2 cellular contexts compared by ENCODE assay signal in the genomic region with DNA sequence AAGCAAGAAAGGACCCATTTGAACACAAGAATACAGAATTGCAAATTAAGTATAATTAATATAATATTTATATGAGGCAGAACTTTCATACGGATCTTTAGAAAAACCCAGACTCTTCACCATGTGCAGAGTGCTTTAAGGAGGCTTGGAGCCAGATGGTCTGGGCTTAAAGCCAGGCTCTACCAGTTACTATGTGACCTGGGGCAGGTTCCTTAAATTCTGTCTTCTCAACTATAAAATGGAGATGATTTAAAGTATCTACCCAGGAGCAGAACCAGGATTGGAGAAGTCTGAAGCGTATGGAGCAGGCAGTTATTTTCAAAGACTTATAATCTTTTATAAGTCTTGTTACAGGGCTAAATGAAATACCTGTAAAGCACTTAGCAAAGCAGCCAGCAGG.
TF ChIP-seq lines count a peak whose summit lies in the region.

No MANE protein-coding gene starts in this region.

TF ChIP-seq in IMR-90, 13 proteins besides CTCF, POLR2A, EP300 and RAD21 (continued from another document):
- TF ChIP-seq MAFK (IDR thresholded peaks at IDR 0.05; ENCODE audit: low read depth, low read length): no peak
- TF ChIP-seq, protein P1, sequence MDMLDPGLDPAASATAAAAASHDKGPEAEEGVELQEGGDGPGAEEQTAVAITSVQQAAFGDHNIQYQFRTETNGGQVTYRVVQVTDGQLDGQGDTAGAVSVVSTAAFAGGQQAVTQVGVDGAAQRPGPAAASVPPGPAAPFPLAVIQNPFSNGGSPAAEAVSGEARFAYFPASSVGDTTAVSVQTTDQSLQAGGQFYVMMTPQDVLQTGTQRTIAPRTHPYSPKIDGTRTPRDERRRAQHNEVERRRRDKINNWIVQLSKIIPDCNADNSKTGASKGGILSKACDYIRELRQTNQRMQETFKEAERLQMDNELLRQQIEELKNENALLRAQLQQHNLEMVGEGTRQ (IDR thresholded peaks at IDR 0.05; ENCODE audit: low read depth, low read length): no peak
- TF ChIP-seq RFX5 (IDR thresholded peaks at IDR 0.05; ENCODE audit: low read depth, low read length): no peak
- TF ChIP-seq, protein P2, sequence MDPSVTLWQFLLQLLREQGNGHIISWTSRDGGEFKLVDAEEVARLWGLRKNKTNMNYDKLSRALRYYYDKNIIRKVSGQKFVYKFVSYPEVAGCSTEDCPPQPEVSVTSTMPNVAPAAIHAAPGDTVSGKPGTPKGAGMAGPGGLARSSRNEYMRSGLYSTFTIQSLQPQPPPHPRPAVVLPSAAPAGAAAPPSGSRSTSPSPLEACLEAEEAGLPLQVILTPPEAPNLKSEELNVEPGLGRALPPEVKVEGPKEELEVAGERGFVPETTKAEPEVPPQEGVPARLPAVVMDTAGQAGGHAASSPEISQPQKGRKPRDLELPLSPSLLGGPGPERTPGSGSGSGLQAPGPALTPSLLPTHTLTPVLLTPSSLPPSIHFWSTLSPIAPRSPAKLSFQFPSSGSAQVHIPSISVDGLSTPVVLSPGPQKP (IDR thresholded peaks at IDR 0.05; ENCODE audit: borderline replicate concordance, low read depth, low read length): no peak
- no peak for TF ChIP-seq MAZ (IDR thresholded peaks at IDR 0.05; ENCODE audit: borderline replicate concordance, low read depth, low read length)
- TF ChIP-seq SMC3 (IDR thresholded peaks at IDR 0.05; ENCODE audit: low read depth, low read length): no peak
- no peak for TF ChIP-seq MXI1 (IDR thresholded peaks at IDR 0.05; ENCODE audit: borderline replicate concordance, low read depth, low read length)
- no peak for TF ChIP-seq FOS (IDR thresholded peaks at IDR 0.05; ENCODE audit: low read depth, low read length)

TF ChIP-seq in HEK293T, 16 proteins besides CTCF, POLR2A, EP300 and RAD21 (continued from another document):
- TF ChIP-seq, protein P3, sequence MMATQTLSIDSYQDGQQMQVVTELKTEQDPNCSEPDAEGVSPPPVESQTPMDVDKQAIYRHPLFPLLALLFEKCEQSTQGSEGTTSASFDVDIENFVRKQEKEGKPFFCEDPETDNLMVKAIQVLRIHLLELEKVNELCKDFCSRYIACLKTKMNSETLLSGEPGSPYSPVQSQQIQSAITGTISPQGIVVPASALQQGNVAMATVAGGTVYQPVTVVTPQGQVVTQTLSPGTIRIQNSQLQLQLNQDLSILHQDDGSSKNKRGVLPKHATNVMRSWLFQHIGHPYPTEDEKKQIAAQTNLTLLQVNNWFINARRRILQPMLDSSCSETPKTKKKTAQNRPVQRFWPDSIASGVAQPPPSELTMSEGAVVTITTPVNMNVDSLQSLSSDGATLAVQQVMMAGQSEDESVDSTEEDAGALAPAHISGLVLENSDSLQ (IDR thresholded peaks at IDR 0.05): no peak
- no peak for TF ChIP-seq ELF4 (IDR thresholded peaks at IDR 0.05)
